Comparison of ENCODE assay signal across 25 cellular contexts in the genomic region with DNA sequence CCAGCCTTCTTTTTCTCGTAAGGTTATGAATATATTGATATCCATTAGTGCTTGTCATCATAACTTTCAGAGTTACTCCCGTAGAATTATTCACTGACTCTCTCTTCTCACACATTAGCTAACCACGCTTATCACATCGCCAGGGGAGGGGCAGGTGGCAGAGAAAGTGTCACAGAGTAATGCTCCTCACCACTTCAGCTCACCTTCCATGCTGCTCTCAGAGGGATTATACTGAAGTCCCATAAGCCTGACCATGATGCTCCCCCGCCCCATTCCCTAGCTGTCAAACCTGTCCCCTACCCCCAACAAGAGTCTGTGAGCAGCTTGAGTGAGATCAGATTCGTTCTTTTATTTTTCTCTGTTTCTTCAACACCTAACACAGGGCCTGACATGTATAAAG. TPM values are rescaled to one million over a fixed set of nuclear protein-coding genes. Genes with fewer than 3 reads are reported as not detected.
DNase-seq lines count a peak whose midpoint lies in the region; ATAC-seq and TF ChIP-seq lines count a peak whose summit lies in the region.
"Had no signal": no experiment of that assay in that cellular context is flagged by ENCODE, and none has a peak within 500 bp of the region (broad histone marks: within the 10 kb centered on the region; RNA-seq: fewer than 3 reads in every experiment).

No MANE protein-coding gene starts in this region.

- no peak overlapping the region for H3K27ac ChIP-seq in mammary epithelial cell (ENCODE audit: insufficient read depth, low read depth, low read length)
- no peak overlapping the region for H3K27ac ChIP-seq in MM.1S (ENCODE audit: low read length)
- H3K27ac ChIP-seq: gastrocnemius medialis, SK-N-MC had no signal

- H3K27me3 Mint-ChIP-seq in MCF 10A (ENCODE audit: insufficient read depth, unreplicated experiment) (no peaks in the 10 kb centered on the region), chondrocyte (ENCODE audit: low read depth) (no peaks in the 10 kb centered on the region), mesothelial cell of epicardium (ENCODE audit: low read depth) (no peaks in the 10 kb centered on the region)
- H3K27me3 Mint-ChIP-seq in activated T-helper 17 cell treated with anti-CD3 and anti-CD28 coated beads, Interleukin-2, amount 50 U/mL, for 72 hours = no peaks in the 10 kb centered on the region
- H3K27me3 Mint-ChIP-seq: activated CD4-positive, alpha-beta memory T cell treated with anti-CD3 and anti-CD28 coated beads for 36 hours; CD4-positive, CD25-positive, alpha-beta regulatory T cell; IgD-negative memory B cell; T-helper 17 cell had no signal

- no peaks in the 10 kb centered on the region for H3F3A ChIP-seq in MM.1S (ENCODE audit: insufficient read depth, low read length)

- DNase-seq in MCF 10A (ENCODE audit: unreplicated experiment) (no peak), mammary epithelial cell (no peak), chondrocyte (ENCODE audit: low spot score) (no peak), mesothelial cell of epicardium (ENCODE audit: low spot score in 2 of 2, unreplicated experiment in 2 of 2) (no peak), MM.1S (no peak), AG08396 (ENCODE audit: low spot score) (no peak)
- no peak for DNase-seq in central memory CD4-positive, alpha-beta T cell
- DNase-seq: activated CD4-positive, alpha-beta memory T cell treated with anti-CD3 and anti-CD28 coated beads for 36 hours; activated CD4-positive, CD25-positive, alpha-beta regulatory T cell treated with anti-CD3 and anti-CD28 coated beads, Interleukin-2, amount 50 U/mL, for 72 hours; activated naive CD4-positive, alpha-beta T cell; activated T-cell treated with anti-CD3 and anti-CD28 coated beads, Interleukin-2, amount 50 U/mL, for 72 hours; CD4-positive, CD25-positive, alpha-beta regulatory T cell; gastrocnemius medialis; hypothalamus; NCI-H1048; NCI-H2107; stimulated activated CD4-positive, alpha-beta T cell treated with anti-CD3 and anti-CD28 coated beads, Interleukin-4, amount 100 ng/mL, for 24 hours; T-helper 17 cell had no signal

- H3K4me2 ChIP-seq in mammary epithelial cell (ENCODE audit: insufficient read depth, low read depth, low read length) (no peak overlapping the region), MM.1S (ENCODE audit: low read depth, low read length) (no peak overlapping the region)

- H3K9me3 ChIP-seq in mammary epithelial cell (replicated peaks; ENCODE audit: insufficient read depth, low read length) (peaks cover 3% of the 10 kb centered on the region), MM.1S (replicated peaks; ENCODE audit: insufficient read depth, low read length) (no peaks in the 10 kb centered on the region)
- H3K9me3 ChIP-seq: gastrocnemius medialis had no signal

- ATAC-seq in activated T-helper 17 cell treated with anti-CD3 and anti-CD28 coated beads, Interleukin-2, amount 50 U/mL, for 72 hours (replicated peaks) = no peak
- ATAC-seq: activated T-cell treated with anti-CD3 and anti-CD28 coated beads, Interleukin-2, amount 50 U/mL, for 72 hours; gastrocnemius medialis; sciatic nerve; T-helper 17 cell had no signal

- POLR2A ChIA-PET in MCF 10A (lab: Yijun Ruan, JAX) = interaction anchor here (0.5 to 0.9 kb wide), 3 partner anchors 19 to 270 kb away, joined by 3 to 5 read pairs (median 3); no protein-coding TSS in a partner anchor

- intact Hi-C loops in MCF 10A (cut with micrococcal nuclease) = no loop called here
- intact Hi-C loops in mammary epithelial cell (cut with micrococcal nuclease) = no loop called here

- 70% methylated on average over 5 of the region's 6 CpGs for WGBS in mammary epithelial cell (ENCODE audit: low coverage, missing lambda C conversion rate)

- no peaks in the 10 kb centered on the region for H4K20me1 ChIP-seq in mammary epithelial cell (ENCODE audit: insufficient read depth, low read length)
- no peaks in the 10 kb centered on the region for H4K20me1 ChIP-seq in MM.1S (ENCODE audit: insufficient read depth, low read length)

- in situ Hi-C loops in mammary epithelial cell (cut with MboI; ENCODE audit: low sequenced_read_pairs in 2 of 2) = no loop called here

- no peaks in the 10 kb centered on the region for H3K9me3 Mint-ChIP-seq in MCF 10A (ENCODE audit: unreplicated experiment)
- H3K9me3 Mint-ChIP-seq in chondrocyte (ENCODE audit: low read depth) = peaks cover 7% of the 10 kb centered on the region
- peaks cover 24% of the 10 kb centered on the region for H3K9me3 Mint-ChIP-seq in mesothelial cell of epicardium
- H3K9me3 Mint-ChIP-seq in activated T-helper 17 cell treated with anti-CD3 and anti-CD28 coated beads, Interleukin-2, amount 50 U/mL, for 72 hours = no peaks in the 10 kb centered on the region
- H3K9me3 Mint-ChIP-seq: activated CD4-positive, alpha-beta memory T cell treated with anti-CD3 and anti-CD28 coated beads for 36 hours; activated T-cell treated with anti-CD3 and anti-CD28 coated beads, Interleukin-2, amount 50 U/mL, for 72 hours; IgD-negative memory B cell had no signal

- H3K36me3 ChIP-seq in mammary epithelial cell (ENCODE audit: insufficient read depth, low read length) (no peaks in the 10 kb centered on the region), MM.1S (replicated peaks; ENCODE audit: insufficient read depth, low read length) (no peaks in the 10 kb centered on the region)
- H3K36me3 ChIP-seq: gastrocnemius medialis had no signal

- CTCF ChIA-PET in MCF 10A (lab: Yijun Ruan, JAX) (interaction anchor here (0.6 kb wide), 1 partner anchor 718 kb away, joined by 3 read pairs; no protein-coding TSS in a partner anchor), mammary epithelial cell (lab: Charles Lee; ENCODE audit: low non-redundant PET) (interaction anchor here (0.7 kb wide), 1 partner anchor 279 kb away, joined by 3 read pairs; no protein-coding TSS in a partner anchor)

- dilution Hi-C loops in mammary epithelial cell (cut with HindIII; ENCODE audit: low sequenced_read_pairs) = no loop called here

- no peak overlapping the region for H2AFZ ChIP-seq in mammary epithelial cell (ENCODE audit: low read depth, low read length)
- H2AFZ ChIP-seq in MM.1S (ENCODE audit: low read length) = no peak overlapping the region

- BruUV-seq in MCF 10A (replicated peaks; lab: Mats Ljungman, UMichigan) = no TSS peak
- BruUV-seq in mammary epithelial cell (replicated peaks; lab: Mats Ljungman, UMichigan) = no TSS peak

- no peak for TF ChIP-seq CTCF in MCF 10A (IDR thresholded peaks at IDR 0.05; ENCODE audit: unreplicated experiment)
- TF ChIP-seq CTCF in mammary epithelial cell (conservative IDR thresholded peaks at IDR 0.05 in 1 of 2, IDR thresholded peaks at IDR 0.05 in 1 of 2; ENCODE audit: extremely low read depth in 1 of 2, insufficient read depth in 1 of 2, low read depth in 1 of 2, low read length in 2 of 2) = no peak
- no peak for TF ChIP-seq CTCF in chondrocyte (IDR thresholded peaks at IDR 0.05)
- TF ChIP-seq CTCF in mesothelial cell of epicardium (IDR thresholded peaks at IDR 0.05; ENCODE audit: unreplicated experiment) = no peak
- no peak for TF ChIP-seq CTCF in MM.1S (IDR thresholded peaks at IDR 0.05; ENCODE audit: low read length)

- H3K27me3 ChIP-seq in mammary epithelial cell (ENCODE audit: insufficient read depth, low read length) (no peaks in the 10 kb centered on the region), MM.1S (replicated peaks; ENCODE audit: insufficient read depth, low read length) (no peaks in the 10 kb centered on the region)

- H3K79me2 ChIP-seq in mammary epithelial cell (ENCODE audit: insufficient read depth, low read length) = no peaks in the 10 kb centered on the region
- H3K79me2 ChIP-seq in MM.1S (ENCODE audit: low read length) = no peaks in the 10 kb centered on the region

- H3K4me1 ChIP-seq in mammary epithelial cell (ENCODE audit: insufficient read depth, low read length) (peaks cover 17% of the 10 kb centered on the region), MM.1S (ENCODE audit: low read length) (no peaks in the 10 kb centered on the region)
- H3K4me1 ChIP-seq: gastrocnemius medialis had no signal

- H3K27ac Mint-ChIP-seq in MCF 10A (ENCODE audit: low read depth, unreplicated experiment) (peak overlapping the region; percentile 40), chondrocyte (ENCODE audit: unreplicated experiment) (peak overlapping the region; percentile 9), mesothelial cell of epicardium (peak overlapping the region; percentile 58)
- no peak overlapping the region for H3K27ac Mint-ChIP-seq in activated T-helper 17 cell treated with anti-CD3 and anti-CD28 coated beads, Interleukin-2, amount 50 U/mL, for 72 hours
- H3K27ac Mint-ChIP-seq: activated CD4-positive, alpha-beta memory T cell treated with anti-CD3 and anti-CD28 coated beads for 36 hours; activated T-cell treated with anti-CD3 and anti-CD28 coated beads, Interleukin-2, amount 50 U/mL, for 72 hours; CD4-positive, CD25-positive, alpha-beta regulatory T cell; IgD-negative memory B cell had no signal

- H3K9ac ChIP-seq in mammary epithelial cell (ENCODE audit: insufficient read depth, low read length) = no peak overlapping the region
- no peak overlapping the region for H3K9ac ChIP-seq in MM.1S (ENCODE audit: low read length)

- no peaks in the 10 kb centered on the region for H3K9me2 ChIP-seq in MM.1S (replicated peaks; ENCODE audit: insufficient read depth, low read length)

- H3K4me1 Mint-ChIP-seq in MCF 10A (ENCODE audit: insufficient read depth, unreplicated experiment) (peaks cover 17% of the 10 kb centered on the region), chondrocyte (ENCODE audit: low read depth) (peaks cover 15% of the 10 kb centered on the region), mesothelial cell of epicardium (peaks cover 26% of the 10 kb centered on the region)
- H3K4me1 Mint-ChIP-seq in activated T-helper 17 cell treated with anti-CD3 and anti-CD28 coated beads, Interleukin-2, amount 50 U/mL, for 72 hours = peaks cover 4% of the 10 kb centered on the region
- H3K4me1 Mint-ChIP-seq: CD4-positive, CD25-positive, alpha-beta regulatory T cell; IgD-negative memory B cell; T-helper 17 cell had no signal

- H3K36me3 Mint-ChIP-seq in MCF 10A (ENCODE audit: insufficient read depth, unreplicated experiment) (peaks cover 15% of the 10 kb centered on the region), chondrocyte (ENCODE audit: low read depth) (peaks cover 2% of the 10 kb centered on the region), mesothelial cell of epicardium (peaks cover 4% of the 10 kb centered on the region)
- H3K36me3 Mint-ChIP-seq in activated T-helper 17 cell treated with anti-CD3 and anti-CD28 coated beads, Interleukin-2, amount 50 U/mL, for 72 hours (ENCODE audit: low read depth) = no peaks in the 10 kb centered on the region
- H3K36me3 Mint-ChIP-seq: activated CD4-positive, alpha-beta memory T cell treated with anti-CD3 and anti-CD28 coated beads for 36 hours; CD4-positive, CD25-positive, alpha-beta regulatory T cell; IgD-negative memory B cell had no signal

- H3K4me3 Mint-ChIP-seq in MCF 10A (ENCODE audit: unreplicated experiment) (no peak overlapping the region), chondrocyte (ENCODE audit: unreplicated experiment) (no peak overlapping the region), mesothelial cell of epicardium (no peak overlapping the region)
- no peak overlapping the region for H3K4me3 Mint-ChIP-seq in activated T-helper 17 cell treated with anti-CD3 and anti-CD28 coated beads, Interleukin-2, amount 50 U/mL, for 72 hours
- H3K4me3 Mint-ChIP-seq: activated CD4-positive, alpha-beta memory T cell treated with anti-CD3 and anti-CD28 coated beads for 36 hours; activated T-cell treated with anti-CD3 and anti-CD28 coated beads, Interleukin-2, amount 50 U/mL, for 72 hours; IgD-negative memory B cell; T-helper 17 cell had no signal

- no peak overlapping the region for H3K4me3 ChIP-seq in mammary epithelial cell (replicated peaks in 1 of 3; ENCODE audit: insufficient read depth in 1 of 3, low read depth in 2 of 3, low read length in 3 of 3)
- H3K4me3 ChIP-seq in MM.1S (ENCODE audit: low read length) = no peak overlapping the region
- H3K4me3 ChIP-seq: gastrocnemius medialis, SK-N-MC had no signal

RNA-seq across cellular contexts. Expression of a gene that starts 55.2 kb away (rescaled TPM):
- total RNA-seq in MCF 10A (2022) (not detected in 2 replicates), mammary epithelial cell (not detected), chondrocyte (not detected in 3 replicates), mesothelial cell of epicardium (not detected in 3 replicates)
- polyA plus RNA-seq in mammary epithelial cell = not detected
- not detected for polyA minus RNA-seq in mammary epithelial cell
- not detected for total RNA-seq in activated T-helper 17 cell treated with anti-CD3 and anti-CD28 coated beads, Interleukin-2, amount 50 U/mL, for 72 hours
- total RNA-seq: activated CD4-positive, alpha-beta memory T cell treated with anti-CD3 and anti-CD28 coated beads for 36 hours; activated T-cell treated with anti-CD3 and anti-CD28 coated beads, Interleukin-2, amount 50 U/mL, for 72 hours; CD4-positive, CD25-positive, alpha-beta regulatory T cell; dermis blood vessel endothelial cell; gastrocnemius medialis; mesenteric fat pad; posterior vena cava; sciatic nerve; T-helper 17 cell had no signal
- polyA plus RNA-seq: CD4-positive, CD25-positive, alpha-beta regulatory T cell; IgD-negative memory B cell had no signal
